In the genomic region with DNA sequence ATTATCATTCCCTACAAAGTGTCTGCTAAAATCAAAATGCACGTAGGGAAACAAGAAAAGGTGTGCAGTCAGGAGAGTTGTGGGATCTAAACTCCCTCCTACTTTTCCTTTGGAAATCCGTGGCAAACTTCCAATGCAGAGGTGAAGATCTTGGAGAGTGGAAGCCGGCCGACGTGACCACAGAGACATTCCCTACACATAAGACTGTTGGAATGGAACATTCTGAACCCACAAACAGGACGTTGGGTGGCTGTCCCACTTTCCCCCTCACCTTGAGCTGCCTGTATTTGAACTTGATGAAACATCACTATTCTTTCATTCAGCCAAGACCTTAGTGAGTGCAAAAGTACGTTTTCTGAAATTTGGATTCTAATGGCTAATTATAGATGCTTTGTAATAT, we compare ENCODE assay signal across 19 cellular contexts.
DNase-seq lines count a peak whose midpoint lies in the region; ATAC-seq lines count a peak whose summit lies in the region.
"Had no signal": no experiment of that assay in that cellular context is flagged by ENCODE, and none has a peak within 500 bp of the region (broad histone marks: within the 10 kb centered on the region; RNA-seq: fewer than 3 reads in every experiment).

No MANE protein-coding gene starts in this region.

- H3K4me1 Mint-ChIP-seq in activated T-cell treated with anti-CD3 and anti-CD28 coated beads, Interleukin-2, amount 50 U/mL, for 24 hours (ENCODE audit: low read depth): peaks cover 86% of the 10 kb centered on the region
- peaks cover 76% of the 10 kb centered on the region for H3K4me1 Mint-ChIP-seq in activated CD4-positive, alpha-beta memory T cell treated with anti-CD3 and anti-CD28 coated beads for 36 hours (ENCODE audit: low read depth)
- H3K4me1 Mint-ChIP-seq in effector memory CD8-positive, alpha-beta T cell (ENCODE audit: low read depth in 2 of 2): peaks cover 45 to 75% of the 10 kb centered on the region in 2 donors
- H3K4me1 Mint-ChIP-seq in stimulated activated effector memory CD8-positive, alpha-beta T cell treated with anti-CD3 and anti-CD28 coated beads, Interleukin-12 subunit alpha, Interleukin-12 subunit beta, amount 100 ng/mL, for 72 hours: peaks cover 73% of the 10 kb centered on the region
- H3K4me1 Mint-ChIP-seq: B cell had no signal

- H3K9me3 Mint-ChIP-seq in activated T-cell treated with anti-CD3 and anti-CD28 coated beads, Interleukin-2, amount 50 U/mL, for 24 hours: peaks cover 14% of the 10 kb centered on the region
- peaks cover 14% of the 10 kb centered on the region for H3K9me3 Mint-ChIP-seq in activated CD4-positive, alpha-beta memory T cell treated with anti-CD3 and anti-CD28 coated beads for 36 hours
- H3K9me3 Mint-ChIP-seq in effector memory CD8-positive, alpha-beta T cell: no peaks in the 10 kb centered on the region
- peaks cover 5% of the 10 kb centered on the region for H3K9me3 Mint-ChIP-seq in stimulated activated effector memory CD8-positive, alpha-beta T cell treated with anti-CD3 and anti-CD28 coated beads, Interleukin-12 subunit alpha, Interleukin-12 subunit beta, amount 100 ng/mL, for 72 hours

- peak overlapping the region; percentile 56 for H3K4me3 Mint-ChIP-seq in activated T-cell treated with anti-CD3 and anti-CD28 coated beads, Interleukin-2, amount 50 U/mL, for 24 hours
- H3K4me3 Mint-ChIP-seq in activated CD4-positive, alpha-beta memory T cell treated with anti-CD3 and anti-CD28 coated beads for 36 hours: no peak overlapping the region
- H3K4me3 Mint-ChIP-seq in effector memory CD8-positive, alpha-beta T cell: peak overlapping the region; percentile 48 to 67
- H3K4me3 Mint-ChIP-seq in stimulated activated effector memory CD8-positive, alpha-beta T cell treated with anti-CD3 and anti-CD28 coated beads, Interleukin-12 subunit alpha, Interleukin-12 subunit beta, amount 100 ng/mL, for 72 hours: peak overlapping the region; percentile 45
- H3K4me3 Mint-ChIP-seq: B cell, H9 had no signal

- POLR2A ChIA-PET in activated CD4-positive, alpha-beta memory T cell treated with anti-CD3 and anti-CD28 coated beads for 36 hours (lab: Charles Lee): no interaction called here

- DNase-seq in activated T-cell treated with anti-CD3 and anti-CD28 coated beads, Interleukin-2, amount 50 U/mL, for 24 hours: no peak
- no peak for DNase-seq in activated T-cell treated with anti-CD3 and anti-CD28 coated beads, Interleukin-2, amount 50 U/mL, for 1 hour
- no peak for DNase-seq in activated CD4-positive, alpha-beta memory T cell treated with anti-CD3 and anti-CD28 coated beads for 36 hours
- no peak for DNase-seq in effector memory CD8-positive, alpha-beta T cell
- no peak for DNase-seq in stimulated activated effector memory CD8-positive, alpha-beta T cell treated with anti-CD3 and anti-CD28 coated beads, Interleukin-12 subunit alpha, Interleukin-12 subunit beta, amount 100 ng/mL, for 72 hours (ENCODE audit: low spot score in 2 of 2)
- no peak for DNase-seq in DMS53 treated with DMSO at 0.1 percent for 48 hours (lab: John Stamatoyannopoulos, UW; ENCODE audit: unreplicated experiment)
- DNase-seq in NCI-H748 treated with DMSO at 0.1 percent for 48 hours (lab: John Stamatoyannopoulos, UW): no peak
- DNase-seq in DMS79 (lab: John Stamatoyannopoulos, UW): no peak
- DNase-seq: activated naive CD4-positive, alpha-beta T cell treated with anti-CD3 and anti-CD28 coated beads, Interleukin-2, amount 50 U/mL, for 16 hours; dermis blood vessel endothelial cell; EL; H9; kidney; NCI-H1048; NCI-H187; NCI-H2171 treated with DMSO at 0.1 percent for 48 hours; NCI-H526 treated with DMSO at 0.1 percent for 48 hours; SJCRH30 had no signal

- intact Hi-C loops in activated CD4-positive, alpha-beta memory T cell treated with anti-CD3 and anti-CD28 coated beads for 36 hours (cut with micrococcal nuclease): no loop called here

- H3K36me3 Mint-ChIP-seq in activated T-cell treated with anti-CD3 and anti-CD28 coated beads, Interleukin-2, amount 50 U/mL, for 24 hours (ENCODE audit: low read depth): peaks cover 68% of the 10 kb centered on the region
- peaks cover 54% of the 10 kb centered on the region for H3K36me3 Mint-ChIP-seq in activated CD4-positive, alpha-beta memory T cell treated with anti-CD3 and anti-CD28 coated beads for 36 hours
- peaks cover 36% of the 10 kb centered on the region for H3K36me3 Mint-ChIP-seq in effector memory CD8-positive, alpha-beta T cell (ENCODE audit: insufficient read depth)
- peaks cover 59% of the 10 kb centered on the region for H3K36me3 Mint-ChIP-seq in stimulated activated effector memory CD8-positive, alpha-beta T cell treated with anti-CD3 and anti-CD28 coated beads, Interleukin-12 subunit alpha, Interleukin-12 subunit beta, amount 100 ng/mL, for 72 hours

- peak overlapping the region; percentile 93 for H3K27ac Mint-ChIP-seq in activated T-cell treated with anti-CD3 and anti-CD28 coated beads, Interleukin-2, amount 50 U/mL, for 24 hours
- H3K27ac Mint-ChIP-seq in activated CD4-positive, alpha-beta memory T cell treated with anti-CD3 and anti-CD28 coated beads for 36 hours: peak overlapping the region; percentile 81
- H3K27ac Mint-ChIP-seq in effector memory CD8-positive, alpha-beta T cell: peak overlapping the region; percentile 84 to 94
- H3K27ac Mint-ChIP-seq in stimulated activated effector memory CD8-positive, alpha-beta T cell treated with anti-CD3 and anti-CD28 coated beads, Interleukin-12 subunit alpha, Interleukin-12 subunit beta, amount 100 ng/mL, for 72 hours: peak overlapping the region; percentile 86
- H3K27ac Mint-ChIP-seq: B cell, H9 had no signal

- ATAC-seq in effector memory CD8-positive, alpha-beta T cell (replicated peaks): no peak
- ATAC-seq in stimulated activated effector memory CD8-positive, alpha-beta T cell treated with anti-CD3 and anti-CD28 coated beads, Interleukin-12 subunit alpha, Interleukin-12 subunit beta, amount 100 ng/mL, for 72 hours: no peak

- CTCF ChIA-PET in activated CD4-positive, alpha-beta memory T cell treated with anti-CD3 and anti-CD28 coated beads for 36 hours (lab: Charles Lee): no interaction called here

- H3K27me3 Mint-ChIP-seq in activated T-cell treated with anti-CD3 and anti-CD28 coated beads, Interleukin-2, amount 50 U/mL, for 24 hours: no peaks in the 10 kb centered on the region
- H3K27me3 Mint-ChIP-seq in activated CD4-positive, alpha-beta memory T cell treated with anti-CD3 and anti-CD28 coated beads for 36 hours: no peaks in the 10 kb centered on the region
- no peaks in the 10 kb centered on the region for H3K27me3 Mint-ChIP-seq in effector memory CD8-positive, alpha-beta T cell
